15 cellular contexts compared by ENCODE assay signal in the genomic region with DNA sequence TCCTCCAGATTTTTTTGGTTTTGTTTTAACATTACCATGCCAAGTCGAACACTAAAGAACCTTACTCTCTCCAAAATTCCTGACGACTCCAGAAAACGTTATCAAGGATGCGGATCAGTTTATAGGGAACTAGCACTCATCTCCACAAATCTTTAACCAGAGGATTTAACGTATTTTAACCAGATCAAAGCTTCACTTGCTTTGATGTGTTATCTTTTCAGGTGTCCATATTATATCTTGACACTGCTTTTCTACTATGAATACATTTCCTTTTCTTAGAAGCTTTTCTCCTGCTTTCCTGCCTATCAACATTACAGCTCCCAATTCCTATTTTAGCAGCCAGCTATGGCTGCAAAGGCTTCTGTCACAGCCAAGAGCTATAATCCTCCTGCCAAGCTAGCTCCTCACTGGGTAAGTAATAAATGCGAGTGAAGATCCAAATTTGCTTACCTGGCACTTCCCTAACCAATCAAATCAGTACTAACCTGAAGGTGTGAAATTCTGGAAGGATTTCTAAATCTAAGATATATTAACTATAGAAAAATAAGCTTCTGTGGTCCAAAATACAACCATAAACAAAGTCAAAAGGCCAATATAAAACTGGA.
DNase-seq lines count a peak whose midpoint lies in the region; ATAC-seq and TF ChIP-seq lines count a peak whose summit lies in the region.
"Had no signal": no experiment of that assay in that cellular context is flagged by ENCODE, and none has a peak within 500 bp of the region (broad histone marks: within the 10 kb centered on the region; RNA-seq: fewer than 3 reads in every experiment).

No MANE protein-coding gene starts in this region.

- H3K27ac ChIP-seq in coronary artery, result peak overlapping the region; percentile 24 to 49
- peak overlapping the region; percentile 72 to 94 for H3K27ac ChIP-seq in tibial artery
- H3K27ac ChIP-seq: 22Rv1; BLaER1 treated with 17β-estradiol and CSF1 and Interleukin-3, amounts not matched to agents 10 nM and 100 nM; SJCRH30 had no signal

- peaks cover 11 to 13% (median 12%) of the 10 kb centered on the region in 3 donors for H3K36me3 ChIP-seq in tibial artery
- H3K36me3 ChIP-seq: BLaER1 treated with 17β-estradiol and CSF1 and Interleukin-3, amounts not matched to agents 10 nM and 100 nM had no signal

- TF ChIP-seq CTCF in coronary artery (IDR thresholded peaks at IDR 0.05), result no peak
- TF ChIP-seq CTCF in tibial artery (IDR thresholded peaks at IDR 0.05), result no peak

- peak overlapping the region; percentile 10 for H3K27ac Mint-ChIP-seq in memory B cell

- H3K9me3 Mint-ChIP-seq in memory B cell, result no peaks in the 10 kb centered on the region
- H3K9me3 Mint-ChIP-seq: H9 had no signal

- intact Hi-C loops in Right ventricle myocardium superior (cut with DNase I) (no loop called here), cardiac septum (cut with DNase I) (loop anchor here (5.0 kb wide), 2 partner anchors 72 to 142 kb away; a partner anchor contains a TSS), tibial artery (cut with DNase I; ENCODE audit: low total_unique reads) (no loop called here)

- no peaks in the 10 kb centered on the region for H3K9me3 ChIP-seq in tibial artery

- H3K4me3 Mint-ChIP-seq in memory B cell, result no peak overlapping the region
- H3K4me3 Mint-ChIP-seq: H9 had no signal

- peak; percentile 40 for ATAC-seq in Right ventricle myocardium superior (ENCODE audit: poor library complexity)
- ATAC-seq in memory B cell (ENCODE audit: low read depth), result no peak
- ATAC-seq in HG02938 (IDR thresholded peaks at IDR 0.05; ENCODE audit: unreplicated experiment), result no peak
- no peak for ATAC-seq in HG02852 (IDR thresholded peaks at IDR 0.05; ENCODE audit: unreplicated experiment)
- ATAC-seq in HG02571 (IDR thresholded peaks at IDR 0.05; ENCODE audit: unreplicated experiment), result no peak

- H3K4me1 ChIP-seq in tibial artery, result peaks cover 0 to 77% (median 34%) of the 10 kb centered on the region in 4 donors
- H3K4me1 ChIP-seq: SJCRH30 had no signal

- no peak overlapping the region for H3K4me3 ChIP-seq in coronary artery
- no peak overlapping the region for H3K4me3 ChIP-seq in tibial artery
- H3K4me3 ChIP-seq: BLaER1 treated with 17β-estradiol and CSF1 and Interleukin-3, amounts not matched to agents 10 nM and 100 nM; SJCRH30 had no signal

- H3K4me1 Mint-ChIP-seq in memory B cell, result peaks cover 11% of the 10 kb centered on the region

- peaks cover 15% of the 10 kb centered on the region for H3K36me3 Mint-ChIP-seq in memory B cell

- no peaks in the 10 kb centered on the region for H3K27me3 Mint-ChIP-seq in memory B cell

- no peak for DNase-seq in Right ventricle myocardium superior
- no peak for DNase-seq in cardiac septum (ENCODE audit: low spot score)
- DNase-seq in coronary artery (ENCODE audit: low spot score), result no peak
- no peak for DNase-seq in memory B cell (ENCODE audit: low spot score in 2 of 2)
- DNase-seq in tibial artery, result no peak
- DNase-seq: H9, NCI-H1436 treated with DMSO at 0.1 percent for 48 hours, NCI-H2081, NCI-H524, SJCRH30 had no signal

- no peaks in the 10 kb centered on the region for H3K27me3 ChIP-seq in tibial artery
- H3K27me3 ChIP-seq: BLaER1 treated with 17β-estradiol and CSF1 and Interleukin-3, amounts not matched to agents 10 nM and 100 nM; SJCRH30 had no signal
